Comparison of ENCODE assay signal across 29 cellular contexts in the genomic region with DNA sequence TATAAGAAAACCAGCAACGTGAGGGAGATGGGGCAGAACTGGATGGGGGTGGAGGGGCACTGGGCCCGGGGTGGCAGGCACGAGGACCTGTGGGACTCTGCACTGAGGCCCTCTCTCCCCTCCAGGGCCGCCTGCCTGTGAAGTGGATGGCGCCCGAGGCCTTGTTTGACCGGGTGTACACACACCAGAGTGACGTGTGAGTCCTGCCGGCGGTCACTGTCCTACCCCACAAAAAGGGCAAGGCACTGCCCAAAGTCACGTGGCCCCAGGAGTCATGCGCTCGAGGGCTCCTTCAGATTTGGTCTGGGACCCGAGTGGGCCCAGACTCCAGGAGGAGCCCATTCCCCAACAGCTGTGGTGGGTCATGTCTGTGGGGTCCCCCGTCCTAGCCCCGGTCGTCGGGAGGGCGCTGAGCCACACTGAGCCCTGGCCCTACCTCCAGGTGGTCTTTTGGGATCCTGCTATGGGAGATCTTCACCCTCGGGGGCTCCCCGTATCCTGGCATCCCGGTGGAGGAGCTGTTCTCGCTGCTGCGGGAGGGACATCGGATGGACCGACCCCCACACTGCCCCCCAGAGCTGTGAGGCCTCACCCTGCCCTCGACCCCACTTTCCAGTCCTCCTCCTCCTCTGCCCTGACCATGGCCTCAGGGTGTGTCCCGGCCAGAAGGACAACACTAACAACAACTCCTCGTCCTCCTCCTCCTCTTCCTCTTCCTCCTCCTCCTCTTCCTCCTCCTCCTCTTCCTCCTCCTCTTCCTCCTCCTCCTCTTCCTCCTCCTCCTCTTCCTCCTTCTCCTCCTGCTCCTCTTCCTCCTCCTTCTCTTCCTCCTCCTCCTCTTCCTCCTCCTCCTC. TPM values are rescaled to one million over a fixed set of nuclear protein-coding genes. Genes with fewer than 3 reads are reported as not detected.
DNase-seq lines count a peak whose midpoint lies in the region; ATAC-seq and TF ChIP-seq lines count a peak whose summit lies in the region.
"Had no signal": no experiment of that assay in that cellular context is flagged by ENCODE, and none has a peak within 500 bp of the region (broad histone marks: within the 10 kb centered on the region; RNA-seq: fewer than 3 reads in every experiment).

No MANE protein-coding gene starts in this region.

- no peaks in the 10 kb centered on the region for H4K20me1 ChIP-seq in SK-N-SH (ENCODE audit: insufficient read depth)
- H4K20me1 ChIP-seq: BLaER1 had no signal

- CTCF ChIA-PET in HEK293 (lab: Yijun Ruan, JAX) (interaction anchor here (0.7 to 3.2 kb wide), 3 partner anchors 10 to 91 kb away, joined by 3 to 17 read pairs (median 3); partner anchors contain the start of gene FGFR4), SK-N-SH (lab: Yijun Ruan, JAX) (interaction anchor here (1.9 to 8.5 kb wide), 3 partner anchors 10 to 26 kb away, joined by 10 to 69 read pairs (median 37); partner anchors contain the start of gene FGFR4)

- TF ChIP-seq CTCF in HEK293 (tag by site-specific recombination; IDR thresholded peaks at IDR 0.05) (no peak), SK-N-SH (IDR thresholded peaks at IDR 0.05) (no peak), lower lobe of right lung (IDR thresholded peaks at IDR 0.05) (no peak)

- POLR2A ChIA-PET in HEK293 (lab: Yijun Ruan, JAX) (no interaction called here), SK-N-SH (lab: Yijun Ruan, JAX) (no interaction called here)

- intact Hi-C loops in lower lobe of right lung (cut with DNase I): no loop called here

- ATAC-seq in lower lobe of right lung: no peak
- peak; percentile 17 to 28 for ATAC-seq in stimulated activated naive B cell treated with anti-CD40 and anti-IgM and Interleukin-4, amounts not matched to agents 10 μg/mL and 1 μg/mL and 100 μg/mL, for 72 hours (replicated peaks)
- ATAC-seq in HG03025 (IDR thresholded peaks at IDR 0.05; ENCODE audit: low FRiP score, unreplicated experiment): no peak
- ATAC-seq: activated naive CD4-positive, alpha-beta T cell treated with anti-CD3 and anti-CD28 coated beads, Interleukin-2, amount 50 U/mL, for 72 hours; sciatic nerve had no signal

- no peaks in the 10 kb centered on the region for H3K36me3 Mint-ChIP-seq in stimulated activated naive B cell treated with anti-CD40 and anti-IgM and Interleukin-4, amounts not matched to agents 10 μg/mL and 1 μg/mL and 100 μg/mL, for 72 hours
- H3K36me3 Mint-ChIP-seq: activated naive CD4-positive, alpha-beta T cell treated with anti-CD3 and anti-CD28 coated beads, Interleukin-2, amount 50 U/mL, for 72 hours had no signal

- no peaks in the 10 kb centered on the region for H3K9me2 ChIP-seq in SK-N-SH

- no peaks in the 10 kb centered on the region for H3K4me1 Mint-ChIP-seq in stimulated activated naive B cell treated with anti-CD40 and anti-IgM and Interleukin-4, amounts not matched to agents 10 μg/mL and 1 μg/mL and 100 μg/mL, for 72 hours

- no peaks in the 10 kb centered on the region for H3K79me2 ChIP-seq in SK-N-SH (ENCODE audit: insufficient read depth)

- peak; percentile 60 for DNase-seq in SK-N-SH
- DNase-seq in lower lobe of right lung: no peak
- no peak for DNase-seq in stimulated activated naive B cell treated with anti-CD40 and anti-IgM and Interleukin-4, amounts not matched to agents 10 μg/mL and 1 μg/mL and 100 μg/mL, for 72 hours
- DNase-seq in hepatic stellate cell (ENCODE audit: low spot score): no peak
- no peak for DNase-seq in activated CD4-positive, alpha-beta T cell treated with anti-CD3 and anti-CD28 coated beads for 48 hours
- DNase-seq: activated effector memory CD4-positive, alpha-beta T cell treated with Interleukin-2 at 50 U/mL for 16 hours; activated T-cell treated with anti-CD3 and anti-CD28 coated beads for 4 hours; amygdala; brain microvascular endothelial cell; dorsolateral prefrontal cortex; esophagus squamous epithelium; foreskin keratinocyte; H7; MM.1S; NCI-H1105 treated with DMSO at 0.1 percent for 48 hours; NCI-H1930; NCI-H524 treated with DMSO at 0.1 percent for 48 hours; NK-92 treated with Interleukin-12 subunit alpha and Interleukin-12 subunit beta, amount 100 ng/mL, for 24 hours; SHP77; stimulated activated CD4-positive, alpha-beta T cell treated with anti-CD3 and anti-CD28 coated beads, Interleukin-4, amount 100 ng/mL, for 4 hours; uterus had no signal

- no peak overlapping the region for H3K4me3 ChIP-seq in HEK293 (ENCODE audit: low read depth, low read length)
- H3K4me3 ChIP-seq in SK-N-SH (ENCODE audit: low read depth in 2 of 2, low read length in 1 of 2): no peak overlapping the region
- H3K4me3 ChIP-seq in lower lobe of right lung: no peak overlapping the region
- H3K4me3 ChIP-seq: BLaER1, dorsolateral prefrontal cortex, esophagus squamous epithelium, uterus had no signal

- H3K9me3 Mint-ChIP-seq in stimulated activated naive B cell treated with anti-CD40 and anti-IgM and Interleukin-4, amounts not matched to agents 10 μg/mL and 1 μg/mL and 100 μg/mL, for 72 hours: no peaks in the 10 kb centered on the region
- H3K9me3 Mint-ChIP-seq: activated naive CD4-positive, alpha-beta T cell treated with anti-CD3 and anti-CD28 coated beads, Interleukin-2, amount 50 U/mL, for 72 hours; memory B cell; T-helper 2 cell treated with Interferon-gamma antibody and Interleukin-4, amounts not matched to agents 5 μg/mL and 100 μg/mL, for 36 hours had no signal

- H3K27ac Mint-ChIP-seq in stimulated activated naive B cell treated with anti-CD40 and anti-IgM and Interleukin-4, amounts not matched to agents 10 μg/mL and 1 μg/mL and 100 μg/mL, for 72 hours: no peak overlapping the region
- H3K27ac Mint-ChIP-seq: activated naive CD4-positive, alpha-beta T cell treated with anti-CD3 and anti-CD28 coated beads, Interleukin-2, amount 50 U/mL, for 72 hours; T-helper 2 cell treated with Interferon-gamma antibody and Interleukin-4, amounts not matched to agents 5 μg/mL and 100 μg/mL, for 36 hours had no signal

- no peak overlapping the region for H3K9ac ChIP-seq in SK-N-SH
- H3K9ac ChIP-seq: BLaER1 had no signal

- H3K36me3 ChIP-seq in HEK293 (ENCODE audit: control insufficient read depth in 2 of 2, insufficient read depth in 1 of 2, low read length in 2 of 2): peaks cover 0 to 3% of the 10 kb centered on the region in 2 experiments; a peak in 1 of 3 replicates
- H3K36me3 ChIP-seq in SK-N-SH (replicated peaks in 1 of 2; ENCODE audit: control insufficient read depth in 1 of 2, insufficient read depth in 2 of 2, low read length in 1 of 2): no peaks in the 10 kb centered on the region
- no peaks in the 10 kb centered on the region for H3K36me3 ChIP-seq in lower lobe of right lung
- H3K36me3 ChIP-seq: BLaER1, brain microvascular endothelial cell, esophagus squamous epithelium, neutrophil, uterus had no signal

- H3K27ac ChIP-seq in HEK293 (ENCODE audit: extremely low read depth, low read depth, low read length): no peak overlapping the region
- H3K27ac ChIP-seq in SK-N-SH (ENCODE audit: low read depth in 2 of 2, low read length in 1 of 2): no peak overlapping the region
- H3K27ac ChIP-seq in lower lobe of right lung: peak overlapping the region; percentile 41
- H3K27ac ChIP-seq: BLaER1, brain microvascular endothelial cell, dorsolateral prefrontal cortex, esophagus squamous epithelium, foreskin keratinocyte, neutrophil had no signal

- TF ChIP-seq EP300 in SK-N-SH (IDR thresholded peaks at IDR 0.05; ENCODE audit: borderline replicate concordance in 1 of 2, low read depth in 1 of 2, low read length in 1 of 2): no peak

- no peaks in the 10 kb centered on the region for H3K27me3 ChIP-seq in SK-N-SH (ENCODE audit: insufficient read depth)
- H3K27me3 ChIP-seq in lower lobe of right lung (ENCODE audit: low read depth): no peaks in the 10 kb centered on the region
- H3K27me3 ChIP-seq: brain microvascular endothelial cell, uterus had no signal

- no peak overlapping the region for H3K4me2 ChIP-seq in SK-N-SH
- H3K4me2 ChIP-seq: BLaER1 had no signal

- H3F3A ChIP-seq in SK-N-SH (replicated peaks; ENCODE audit: insufficient read depth): no peaks in the 10 kb centered on the region

- no peak overlapping the region for H3K4me3 Mint-ChIP-seq in stimulated activated naive B cell treated with anti-CD40 and anti-IgM and Interleukin-4, amounts not matched to agents 10 μg/mL and 1 μg/mL and 100 μg/mL, for 72 hours
- H3K4me3 Mint-ChIP-seq: memory B cell; T-helper 2 cell treated with Interferon-gamma antibody and Interleukin-4, amounts not matched to agents 5 μg/mL and 100 μg/mL, for 36 hours had no signal

- no peak overlapping the region for H2AFZ ChIP-seq in SK-N-SH (ENCODE audit: low read depth)

- no peak for TF ChIP-seq RAD21 in SK-N-SH (IDR thresholded peaks at IDR 0.05; ENCODE audit: low read length)

- H3K4me1 ChIP-seq in HEK293 (ENCODE audit: control insufficient read depth, insufficient read depth, low read length) (no peaks in the 10 kb centered on the region), SK-N-SH (ENCODE audit: control insufficient read depth in 1 of 2, insufficient read depth in 2 of 2, low read depth in 1 of 2, low read length in 1 of 2) (peaks cover 0 to 16% of the 10 kb centered on the region in 2 experiments; a peak in 1 of 4 replicates), lower lobe of right lung (peaks cover 16% of the 10 kb centered on the region)
- H3K4me1 ChIP-seq: foreskin keratinocyte, uterus had no signal

- WGBS in SK-N-SH (ENCODE audit: low lambda C conversion rate): 66% methylated on average over 6 of the region's 29 CpGs

- H3K9me3 ChIP-seq in HEK293 (ENCODE audit: control insufficient read depth, insufficient read depth, low read depth, low read length): no peaks in the 10 kb centered on the region
- H3K9me3 ChIP-seq in SK-N-SH: no peaks in the 10 kb centered on the region
- no peaks in the 10 kb centered on the region for H3K9me3 ChIP-seq in lower lobe of right lung
- H3K9me3 ChIP-seq: BLaER1, esophagus squamous epithelium, neutrophil, uterus had no signal

- peaks cover 0 to 4% of the 10 kb centered on the region in 2 donors for H3K27me3 Mint-ChIP-seq in stimulated activated naive B cell treated with anti-CD40 and anti-IgM and Interleukin-4, amounts not matched to agents 10 μg/mL and 1 μg/mL and 100 μg/mL, for 72 hours

TF ChIP-seq in HEK293, 187 proteins besides CTCF, POLR2A, EP300 and RAD21 (continues in another document):
- TF ChIP-seq ZNF174 (tag by site-specific recombination; IDR thresholded peaks at IDR 0.05): no peak
- no peak for TF ChIP-seq REPIN1 (tag by site-specific recombination; IDR thresholded peaks at IDR 0.05; ENCODE audit: low read depth)
- TF ChIP-seq ZNF664 (tag by site-specific recombination; IDR thresholded peaks at IDR 0.05): no peak

TF ChIP-seq in SK-N-SH, 30 proteins besides CTCF, POLR2A, EP300 and RAD21 (continues in another document):
- TF ChIP-seq FOSL2 (IDR thresholded peaks at IDR 0.05; ENCODE audit: borderline replicate concordance, low read depth): no peak

RNA-seq across cellular contexts. Expression of gene FGFR4, which starts 9.7 kb away (rescaled TPM):
- polyA plus RNA-seq in SK-N-SH (2012; rRNA removed): 4.4 and 5.6 TPM in 2 replicates
- polyA plus RNA-seq in SK-N-SH (2012; cell fraction: cytosol; rRNA removed): 1.8 and 2.8 TPM in 2 replicates
- 10.5 and 11.3 TPM in 2 replicates for polyA plus RNA-seq in SK-N-SH (2012; cell fraction: nucleus; rRNA removed)
- 59.7 TPM for total RNA-seq in lower lobe of right lung

RNA-seq across cellular contexts. Expression of gene NSD1, which starts 37.2 kb away (rescaled TPM):
- 6.7 and 9.0 TPM in 2 replicates for polyA plus RNA-seq in SK-N-SH (2012; rRNA removed)
- polyA plus RNA-seq in SK-N-SH (2012; cell fraction: cytosol; rRNA removed): 6.6 and 7.0 TPM in 2 replicates
- polyA plus RNA-seq in SK-N-SH (2012; cell fraction: nucleus; rRNA removed): 9.5 and 14.4 TPM in 2 replicates
- total RNA-seq in lower lobe of right lung: 75.5 TPM

Comparison
In these comparisons a context has a peak if more than half of its experiments do, and no peak if none do; other contexts are left out.
1. ATAC-seq: peak in stimulated activated naive B cell treated with anti-CD40 and anti-IgM and Interleukin-4, amounts not matched to agents 10 μg/mL and 1 μg/mL and 100 μg/mL, for 72 hours (2 of 2); none in lower lobe of right lung (0 of 2) and HG03025 (single experiment).